Comparison of ENCODE assay signal across 9 cellular contexts in genomic region chr17:76179496-76180467, GRCh38. TPM values are rescaled to one million over a fixed set of nuclear protein-coding genes. Genes with fewer than 3 reads are reported as not detected.
A peak's percentile ranks its signal among the peaks of the same experiment; 100 is the strongest.
DNase-seq lines count a peak whose midpoint lies in the region; ATAC-seq lines count a peak whose summit lies in the region.
"Had no signal": no experiment of that assay in that cellular context is flagged by ENCODE, and none has a peak within 500 bp of the region (broad histone marks: within the 10 kb centered on the region; RNA-seq: fewer than 3 reads in every experiment).

No MANE protein-coding gene starts in this region.

- H3K27ac Mint-ChIP-seq in activated naive CD4-positive, alpha-beta T cell treated with anti-CD3 and anti-CD28 coated beads, Interleukin-2, amount 50 U/mL, for 72 hours: peak overlapping the region; percentile 91 to 93
- H3K27ac Mint-ChIP-seq in naive thymus-derived CD8-positive, alpha-beta T cell: peak overlapping the region; percentile 81 to 97 (median 94)

- peak; percentile 33 for DNase-seq in DMS153 (lab: John Stamatoyannopoulos, UW)
- no peak for DNase-seq in DMS153 treated with DMSO at 0.1 percent for 48 hours (lab: John Stamatoyannopoulos, UW; ENCODE audit: unreplicated experiment)
- DNase-seq in MV-4-11 (lab: John Stamatoyannopoulos, UW): peak; percentile 70
- no peak for DNase-seq in activated naive CD4-positive, alpha-beta T cell treated with anti-CD3 and anti-CD28 coated beads, Interleukin-2, amount 50 U/mL, for 72 hours (ENCODE audit: low spot score in 2 of 2)
- DNase-seq in naive thymus-derived CD8-positive, alpha-beta T cell: peak in 9 of 10 donors; percentile 29 to 77 (median 54)
- DNase-seq in left lobe of liver (ENCODE audit: low spot score): no peak
- DNase-seq in NCI-H1105 (lab: John Stamatoyannopoulos, UW): no peak
- DNase-seq: NCI-H146 had no signal

- POLR2A ChIA-PET in naive thymus-derived CD8-positive, alpha-beta T cell (lab: Charles Lee): interaction anchor here (0.5 to 20.4 kb wide), 22 partner anchors 8 to 348 kb away, joined by 3 to 527 read pairs (median 8); partner anchors contain the start of genes FOXJ1, RNF157 and UBALD2

- H3K27me3 Mint-ChIP-seq in naive thymus-derived CD8-positive, alpha-beta T cell: no peaks in the 10 kb centered on the region

- peaks cover 27 to 67% (median 65%) of the 10 kb centered on the region in 4 donors for H3K4me1 Mint-ChIP-seq in naive thymus-derived CD8-positive, alpha-beta T cell

- no peaks in the 10 kb centered on the region for H3K9me3 Mint-ChIP-seq in activated naive CD4-positive, alpha-beta T cell treated with anti-CD3 and anti-CD28 coated beads, Interleukin-2, amount 50 U/mL, for 72 hours
- no peaks in the 10 kb centered on the region for H3K9me3 Mint-ChIP-seq in naive thymus-derived CD8-positive, alpha-beta T cell

- ATAC-seq in activated naive CD4-positive, alpha-beta T cell treated with anti-CD3 and anti-CD28 coated beads, Interleukin-2, amount 50 U/mL, for 72 hours: peak; percentile 75 to 89
- ATAC-seq in naive thymus-derived CD8-positive, alpha-beta T cell: peak; percentile 77 to 84
- ATAC-seq in left lobe of liver (no peak), GM21717 (IDR thresholded peaks at IDR 0.05; ENCODE audit: unreplicated experiment) (no peak)

- peaks cover 5 to 29% of the 10 kb centered on the region in 2 donors for H3K36me3 Mint-ChIP-seq in activated naive CD4-positive, alpha-beta T cell treated with anti-CD3 and anti-CD28 coated beads, Interleukin-2, amount 50 U/mL, for 72 hours
- H3K36me3 Mint-ChIP-seq in naive thymus-derived CD8-positive, alpha-beta T cell: peaks cover 2 to 8% (median 7%) of the 10 kb centered on the region in 3 donors

- peak overlapping the region; percentile 43 to 80 (median 72) for H3K4me3 Mint-ChIP-seq in naive thymus-derived CD8-positive, alpha-beta T cell

RNA-seq across cellular contexts. Expression of gene FOXJ1, which starts 38.7 kb away (rescaled TPM):
- under 1 TPM; 0.46 to 0.56 TPM for total RNA-seq in activated naive CD4-positive, alpha-beta T cell treated with anti-CD3 and anti-CD28 coated beads, Interleukin-2, amount 50 U/mL, for 72 hours
- total RNA-seq in naive thymus-derived CD8-positive, alpha-beta T cell: 1 to 10 TPM; 3.4 to 3.7 TPM
- polyA plus RNA-seq in naive thymus-derived CD8-positive, alpha-beta T cell: 1 to 10 TPM in 2 of 3 donors, under 1 TPM in 1; 0.28 to 2.8 (median 1.8) TPM
- total RNA-seq in left lobe of liver: 0.08 TPM

Comparison
In these comparisons a context has a peak if more than half of its experiments do, and no peak if none do; other contexts are left out.
1. DNase-seq: peak in DMS153 (single experiment), MV-4-11 (single experiment) and naive thymus-derived CD8-positive, alpha-beta T cell (9 of 10); none in DMS153 treated with DMSO at 0.1 percent for 48 hours (single experiment), activated naive CD4-positive, alpha-beta T cell treated with anti-CD3 and anti-CD28 coated beads, Interleukin-2, amount 50 U/mL, for 72 hours (0 of 2), left lobe of liver (single experiment) and NCI-H1105 (single experiment).
2. ATAC-seq: peak in activated naive CD4-positive, alpha-beta T cell treated with anti-CD3 and anti-CD28 coated beads, Interleukin-2, amount 50 U/mL, for 72 hours (2 of 2) and naive thymus-derived CD8-positive, alpha-beta T cell (2 of 2); none in left lobe of liver (single experiment) and GM21717 (single experiment).